Comparison of ENCODE assay signal across 8 cellular contexts in the genomic region with DNA sequence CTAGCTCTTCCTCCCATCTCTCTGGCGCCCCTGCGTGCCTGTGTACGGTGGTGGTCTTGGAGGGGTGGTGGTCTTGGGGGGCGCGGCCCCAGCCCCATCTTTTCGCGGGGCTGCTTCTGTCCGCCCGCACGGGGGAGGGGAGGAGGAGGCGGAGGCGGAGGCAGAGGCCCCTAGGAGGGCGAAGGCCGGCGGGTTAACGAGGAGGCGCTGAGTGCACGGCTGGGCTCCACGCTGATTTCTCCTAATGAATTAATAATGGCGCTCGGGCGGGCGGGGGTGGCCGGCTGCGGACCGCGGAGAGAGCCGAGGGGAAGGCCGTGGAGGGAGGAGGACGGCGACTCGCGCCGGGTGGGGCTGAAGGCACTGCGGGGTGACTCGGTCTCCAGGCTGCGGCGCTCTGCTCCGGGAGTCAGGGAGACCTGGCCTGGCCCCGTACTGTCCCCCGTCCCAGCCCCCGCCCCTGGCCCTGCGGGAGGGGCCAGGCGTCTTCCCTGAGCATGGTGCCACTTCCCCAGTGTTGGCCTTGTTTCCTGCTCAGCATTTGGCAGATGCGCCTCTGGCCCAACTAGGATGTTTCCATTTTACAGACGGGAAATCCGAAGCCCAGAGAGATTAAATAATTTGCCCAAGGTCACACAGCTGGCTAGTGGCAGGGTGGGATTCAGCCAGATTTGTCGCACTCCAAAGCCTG. TPM values are rescaled to one million over a fixed set of nuclear protein-coding genes. Genes with fewer than 3 reads are reported as not detected.
DNase-seq lines count a peak whose midpoint lies in the region; TF ChIP-seq lines count a peak whose summit lies in the region.

No MANE protein-coding gene starts in this region.

- DNase-seq in NCI-H1417 (lab: John Stamatoyannopoulos, UW) (peak in 2 of 3 experiments; percentile 49 to 51), NCI-H1417 treated with DMSO at 0.1 percent for 48 hours (lab: John Stamatoyannopoulos, UW) (no peak), Peyer's patch (peak in 2 of 3 donors; percentile 66 to 77), erythroblast (lab: John Stamatoyannopoulos, UW) (peak; percentile 48 to 57), SW480 (ENCODE audit: low spot score) (no peak), WERI-Rb-1 (no peak), HEK293T (ENCODE audit: extremely low spot score) (no peak)

- H3K9me3 ChIP-seq in Peyer's patch: no peaks in the 10 kb centered on the region
- no peaks in the 10 kb centered on the region for H3K9me3 ChIP-seq in muscle layer of duodenum (ENCODE audit: control insufficient read depth in 1 of 2, low read length in 2 of 2)
- H3K9me3 ChIP-seq in WERI-Rb-1 (ENCODE audit: severe bottlenecking): no peaks in the 10 kb centered on the region

- POLR2A ChIA-PET in HEK293T (lab: Yijun Ruan, JAX): no interaction called here

- H3K27ac ChIP-seq in Peyer's patch (no peak overlapping the region), muscle layer of duodenum (ENCODE audit: low read length) (no peak overlapping the region), WERI-Rb-1 (no peak overlapping the region)

- H3K4me1 ChIP-seq in Peyer's patch (peaks cover 0 to 4% (median 3%) of the 10 kb centered on the region in 4 donors), muscle layer of duodenum (ENCODE audit: control insufficient read depth in 1 of 2, insufficient read depth in 2 of 2, low read length in 2 of 2) (peaks cover 0 to 11% of the 10 kb centered on the region in 2 donors)

- H3K36me3 ChIP-seq in Peyer's patch (no peaks in the 10 kb centered on the region), muscle layer of duodenum (ENCODE audit: control insufficient read depth in 1 of 2, insufficient read depth in 2 of 2, low read length in 2 of 2) (no peaks in the 10 kb centered on the region), WERI-Rb-1 (peaks cover 53% of the 10 kb centered on the region)

- CTCF ChIA-PET in HEK293T (lab: Yijun Ruan, JAX): no interaction called here

- peaks cover 0 to 8% of the 10 kb centered on the region in 2 donors for H3K27me3 ChIP-seq in Peyer's patch
- peaks cover 12% of the 10 kb centered on the region for H3K27me3 ChIP-seq in muscle layer of duodenum (ENCODE audit: low read depth, low read length)
- H3K27me3 ChIP-seq in WERI-Rb-1 (ENCODE audit: insufficient read depth, low read depth, severe bottlenecking): no peaks in the 10 kb centered on the region

- no peak for TF ChIP-seq POLR2A in Peyer's patch (IDR thresholded peaks at IDR 0.05)
- no peak for TF ChIP-seq POLR2A in erythroblast (IDR thresholded peaks at IDR 0.05; ENCODE audit: low read length)

- H3K4me3 ChIP-seq in Peyer's patch: peak overlapping the region; percentile 33 to 64 (median 48)
- peak overlapping the region; percentile 48 to 57 for H3K4me3 ChIP-seq in muscle layer of duodenum (ENCODE audit: low read depth in 1 of 2, low read length in 2 of 2)
- H3K4me3 ChIP-seq in WERI-Rb-1 (ENCODE audit: low read depth, low read length): no peak overlapping the region

- TF ChIP-seq CTCF in Peyer's patch (IDR thresholded peaks at IDR 0.05) (no peak), WERI-Rb-1 (IDR thresholded peaks at IDR 0.05; ENCODE audit: low read depth, low read length) (no peak)

TF ChIP-seq in HEK293T, 16 proteins besides CTCF, POLR2A, EP300 and RAD21:
- TF ChIP-seq ARNT (IDR thresholded peaks at IDR 0.05) (no peak), L3MBTL2 (conservative IDR thresholded peaks at IDR 0.05) (no peak), TARDBP (IDR thresholded peaks at IDR 0.05) (no peak), FOXM1 (IDR thresholded peaks at IDR 0.05; ENCODE audit: borderline replicate concordance) (no peak), SUZ12 (IDR thresholded peaks at IDR 0.05) (no peak), ZNF384 (IDR thresholded peaks at IDR 0.05) (no peak), BHLHE40 (IDR thresholded peaks at IDR 0.05; ENCODE audit: borderline replicate concordance) (no peak), CTBP1 (IDR thresholded peaks at IDR 0.05; ENCODE audit: borderline replicate concordance) (no peak), ELF4 (IDR thresholded peaks at IDR 0.05) (no peak), FOXK2 (IDR thresholded peaks at IDR 0.05) (no peak), SP1 (IDR thresholded peaks at IDR 0.05) (no peak), HDGF (IDR thresholded peaks at IDR 0.05; ENCODE audit: borderline replicate concordance) (no peak), LEF1 (IDR thresholded peaks at IDR 0.05; ENCODE audit: borderline replicate concordance) (no peak), FOXA1 (IDR thresholded peaks at IDR 0.05) (no peak), NFRKB (IDR thresholded peaks at IDR 0.05) (no peak)
- TF ChIP-seq, protein P1, sequence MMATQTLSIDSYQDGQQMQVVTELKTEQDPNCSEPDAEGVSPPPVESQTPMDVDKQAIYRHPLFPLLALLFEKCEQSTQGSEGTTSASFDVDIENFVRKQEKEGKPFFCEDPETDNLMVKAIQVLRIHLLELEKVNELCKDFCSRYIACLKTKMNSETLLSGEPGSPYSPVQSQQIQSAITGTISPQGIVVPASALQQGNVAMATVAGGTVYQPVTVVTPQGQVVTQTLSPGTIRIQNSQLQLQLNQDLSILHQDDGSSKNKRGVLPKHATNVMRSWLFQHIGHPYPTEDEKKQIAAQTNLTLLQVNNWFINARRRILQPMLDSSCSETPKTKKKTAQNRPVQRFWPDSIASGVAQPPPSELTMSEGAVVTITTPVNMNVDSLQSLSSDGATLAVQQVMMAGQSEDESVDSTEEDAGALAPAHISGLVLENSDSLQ (IDR thresholded peaks at IDR 0.05): no peak

RNA-seq across cellular contexts. Expression of a gene that starts 6.0 kb away (rescaled TPM):
- under 1 TPM in 3 of 4 donors, not detected in 1; 0.35 to 0.94 (median 0.85) TPM for total RNA-seq in Peyer's patch

Comparison
In these comparisons a context has a peak if more than half of its experiments do, and no peak if none do; other contexts are left out.
1. DNase-seq: peak in NCI-H1417 (2 of 3), Peyer's patch (2 of 3) and erythroblast (2 of 2); none in NCI-H1417 treated with DMSO at 0.1 percent for 48 hours (single experiment), SW480 (single experiment), WERI-Rb-1 (single experiment) and HEK293T (single experiment).